ENCODE assay signal across 10 cellular contexts in genomic region chr15:70328137-70329115, GRCh38.
DNase-seq lines count a peak whose midpoint lies in the region; ATAC-seq and TF ChIP-seq lines count a peak whose summit lies in the region.
"Had no signal": no experiment of that assay in that cellular context is flagged by ENCODE, and none has a peak within 500 bp of the region (broad histone marks: within the 10 kb centered on the region; RNA-seq: fewer than 3 reads in every experiment).

No MANE protein-coding gene starts in this region.

- no peaks in the 10 kb centered on the region for H3K9me3 Mint-ChIP-seq in Calu3 (ENCODE audit: low read depth, unreplicated experiment)

- peaks cover 15% of the 10 kb centered on the region for H3K4me1 ChIP-seq in mesodermal cell (ENCODE audit: control insufficient read depth, insufficient read depth, low read length, poor library complexity, severe bottlenecking)

- no peak overlapping the region for H3K4me3 Mint-ChIP-seq in Calu3 (ENCODE audit: low read depth, unreplicated experiment)

- 87 to 90% methylated on average over 4 to 6 of the region's 9 CpGs for WGBS in mesodermal cell (ENCODE audit: insufficient coverage in 2 of 2), 2 experiments

- no peaks in the 10 kb centered on the region for H3K4me1 Mint-ChIP-seq in Calu3 (ENCODE audit: low read depth, unreplicated experiment)

- H3K9me3 ChIP-seq in mesodermal cell (ENCODE audit: control insufficient read depth, low read length), result peaks cover 3% of the 10 kb centered on the region

- BruUV-seq in Calu3 (replicated peaks; lab: Mats Ljungman, UMichigan), result no TSS peak

- no peaks in the 10 kb centered on the region for H3K36me3 ChIP-seq in mesodermal cell (ENCODE audit: control insufficient read depth, insufficient read depth, low read length)

- ATAC-seq in HG02885 (IDR thresholded peaks at IDR 0.05; ENCODE audit: poor library complexity, unreplicated experiment) (peak; percentile 58), GM21447 (IDR thresholded peaks at IDR 0.05; ENCODE audit: unreplicated experiment) (no peak)

- H3K27me3 Mint-ChIP-seq in Calu3 (ENCODE audit: unreplicated experiment), result peaks cover 45% of the 10 kb centered on the region

- H3K36me3 Mint-ChIP-seq in Calu3 (ENCODE audit: insufficient read depth, unreplicated experiment), result peaks cover 5% of the 10 kb centered on the region

- DNase-seq in Ammon's horn (ENCODE audit: low spot score), result peak; percentile 64
- DNase-seq in UCSD-AML1 (lab: John Stamatoyannopoulos, UW; ENCODE audit: unreplicated experiment), result peak; percentile 68
- DNase-seq in Calu3, result no peak
- DNase-seq in foreskin melanocyte, result no peak
- DNase-seq in middle frontal gyrus (ENCODE audit: extremely low spot score, low spot score), result no peak
- DNase-seq: central memory CD4-positive, alpha-beta T cell; NCI-H446 treated with DMSO at 0.1 percent for 48 hours had no signal

- intact Hi-C loops in Calu3 (cut with micrococcal nuclease; ENCODE audit: unreplicated experiment), result no loop called here

- no peak for TF ChIP-seq CTCF in Calu3 (IDR thresholded peaks at IDR 0.05; ENCODE audit: unreplicated experiment)

- no peak overlapping the region for H3K27ac Mint-ChIP-seq in Calu3 (ENCODE audit: unreplicated experiment)

- CTCF ChIA-PET in Calu3 (lab: Charles Lee), result interaction anchor here (0.7 kb wide), 1 partner anchor 256 kb away, joined by 3 read pairs; no protein-coding TSS in a partner anchor

- H3K4me3 ChIP-seq in mesodermal cell (ENCODE audit: extremely low read depth, insufficient read depth, low read length, poor library complexity, severe bottlenecking), result no peak overlapping the region

- peak overlapping the region; percentile 39 for H3K27ac ChIP-seq in mesodermal cell (ENCODE audit: low read depth, low read length, severe bottlenecking)

Comparison
In these comparisons a context has a peak if more than half of its experiments do, and no peak if none do; other contexts are left out.
1. DNase-seq: peak in Ammon's horn (single experiment) and UCSD-AML1 (single experiment); none in Calu3 (single experiment), foreskin melanocyte (single experiment) and middle frontal gyrus (single experiment).